37 cellular contexts compared by ENCODE assay signal in the genomic region with DNA sequence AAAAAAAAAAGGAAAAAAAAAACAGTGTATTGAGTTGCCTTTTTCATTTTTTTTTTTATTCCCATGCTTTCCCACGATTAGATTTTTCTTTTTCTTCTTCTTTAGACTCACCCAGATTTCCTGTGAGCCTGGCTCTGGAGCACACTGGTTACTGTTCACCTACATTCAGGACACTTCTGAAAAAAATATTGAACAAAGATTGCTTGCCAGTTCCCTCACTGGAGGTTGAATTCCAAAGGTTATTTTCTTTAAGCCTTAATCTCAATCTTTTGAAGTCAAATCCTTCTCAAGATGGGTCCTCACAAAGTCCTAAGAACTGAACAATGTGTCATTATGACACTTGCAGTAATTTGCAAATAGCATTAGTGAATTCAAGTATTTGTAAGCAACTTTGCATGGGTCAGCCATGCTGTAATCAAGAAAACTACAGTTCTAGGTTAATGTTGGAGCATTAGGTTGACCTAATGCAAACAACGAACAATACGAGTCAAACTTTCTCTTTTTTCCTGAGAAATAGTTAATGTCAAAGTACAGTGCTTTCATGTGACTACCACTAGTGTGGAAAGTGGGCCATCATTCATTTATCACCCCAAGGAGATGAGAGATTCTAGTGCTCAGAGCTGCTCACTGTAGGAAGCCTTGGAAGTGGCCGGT.
"Had no signal": no experiment of that assay in that cellular context is flagged by ENCODE, and none has a peak within 500 bp of the region (broad histone marks: within the 10 kb centered on the region; RNA-seq: fewer than 3 reads in every experiment).

No MANE protein-coding gene starts in this region.

- H3K4me2 ChIP-seq: KMS-11, SK-N-SH had no signal

- H3K4me3 ChIP-seq: body of pancreas, breast epithelium, Peyer's patch, SJSA1 had no signal

- H3K9ac ChIP-seq: KMS-11, SK-N-SH had no signal

- DNase-seq: activated CD4-positive, alpha-beta memory T cell treated with anti-CD3 and anti-CD28 coated beads, Interleukin-2, amount 10 ng/mL, durations not matched to agents 7 days and 5 days; activated CD4-positive, alpha-beta T cell treated with anti-CD3 and anti-CD28 coated beads for 1 hour; activated CD4-positive, alpha-beta T cell treated with anti-CD3 and anti-CD28 coated beads for 48 hours; activated CD4-positive, CD25-positive, alpha-beta regulatory T cell; activated CD8-positive, alpha-beta memory T cell treated with anti-CD3 and anti-CD28 coated beads for 24 hours; activated CD8-positive, alpha-beta memory T cell treated with anti-CD3 and anti-CD28 coated beads, Interleukin-2, amount 10 ng/mL, durations not matched to agents 7 days and 5 days; activated CD8-positive, alpha-beta memory T cell treated with anti-CD3 and anti-CD28 coated beads, Interleukin-2, amount 50 U/mL, for 48 hours; activated gamma-delta T cell treated with Interleukin-2 at 50 U/mL for 16 hours; activated naive CD4-positive, alpha-beta T cell treated with anti-CD3 and anti-CD28 coated beads, Interleukin-2, amount 10 ng/mL, durations not matched to agents 7 days and 5 days; activated naive CD8-positive, alpha-beta T cell treated with anti-CD3 and anti-CD28 coated beads for 36 hours; amygdala; body of pancreas; MM.1S; MV-4-11; NCI-H1092; NCI-H1436 treated with DMSO at 0.1 percent for 48 hours; NCI-H1694 treated with DMSO at 0.1 percent for 48 hours; NCI-H2029 treated with DMSO at 0.1 percent for 48 hours; NCI-H2107; NCI-H2171; NCI-H510A; NCI-H526; NCI-H748 treated with DMSO at 0.1 percent for 48 hours; NK-92 treated with Interleukin-12 subunit alpha and Interleukin-12 subunit beta, amount 100 ng/mL, for 24 hours; PC-3; Peyer's patch; RPMI8226; SHP77 treated with DMSO at 0.1 percent for 48 hours; SK-N-SH; T-helper 9 cell had no signal

- H3K27me3 Mint-ChIP-seq: activated CD4-positive, alpha-beta memory T cell treated with anti-CD3 and anti-CD28 coated beads, Interleukin-2, amount 10 ng/mL, durations not matched to agents 7 days and 5 days; activated CD8-positive, alpha-beta memory T cell treated with anti-CD3 and anti-CD28 coated beads, Interleukin-2, amount 10 ng/mL, durations not matched to agents 7 days and 5 days; activated naive CD4-positive, alpha-beta T cell treated with anti-CD3 and anti-CD28 coated beads, Interleukin-2, amount 10 ng/mL, durations not matched to agents 7 days and 5 days; activated naive CD8-positive, alpha-beta T cell treated with anti-CD3 and anti-CD28 coated beads for 36 hours had no signal

- H3K4me1 ChIP-seq: body of pancreas, breast epithelium, Peyer's patch, SJSA1 had no signal

- H3K27ac Mint-ChIP-seq: activated CD4-positive, alpha-beta memory T cell treated with anti-CD3 and anti-CD28 coated beads, Interleukin-2, amount 10 ng/mL, durations not matched to agents 7 days and 5 days; activated CD8-positive, alpha-beta memory T cell treated with anti-CD3 and anti-CD28 coated beads, Interleukin-2, amount 10 ng/mL, durations not matched to agents 7 days and 5 days; activated naive CD4-positive, alpha-beta T cell treated with anti-CD3 and anti-CD28 coated beads, Interleukin-2, amount 10 ng/mL, durations not matched to agents 7 days and 5 days; activated naive CD8-positive, alpha-beta T cell treated with anti-CD3 and anti-CD28 coated beads for 36 hours; activated T-helper 2 cell treated with anti-CD3 and anti-CD28 coated beads, Interferon-gamma antibody, Interleukin-2, Interleukin-4, amounts not matched to agents 10 μg/mL and 5 μg/mL and 100 μg/mL, durations not matched to agents 14 hours and 24 hours and 36 hours; T-helper 1 cell treated with Interleukin-12 subunit alpha and Interleukin-12 subunit beta and Interleukin-4 antibody, amounts not matched to agents 30 μg/mL and 1 μg/mL, for 36 hours had no signal

- H3K36me3 ChIP-seq: breast epithelium, Peyer's patch, SJSA1 had no signal

- H3K27me3 ChIP-seq: body of pancreas, breast epithelium, Peyer's patch, SJSA1 had no signal

- ATAC-seq: activated CD8-positive, alpha-beta memory T cell treated with anti-CD3 and anti-CD28 coated beads, Interleukin-2, amount 10 ng/mL, durations not matched to agents 7 days and 5 days; body of pancreas; PC-3 had no signal

- H3K4me3 Mint-ChIP-seq: activated CD4-positive, alpha-beta memory T cell treated with anti-CD3 and anti-CD28 coated beads, Interleukin-2, amount 10 ng/mL, durations not matched to agents 7 days and 5 days; activated CD8-positive, alpha-beta memory T cell treated with anti-CD3 and anti-CD28 coated beads, Interleukin-2, amount 10 ng/mL, durations not matched to agents 7 days and 5 days; activated naive CD4-positive, alpha-beta T cell treated with anti-CD3 and anti-CD28 coated beads, Interleukin-2, amount 10 ng/mL, durations not matched to agents 7 days and 5 days; activated naive CD8-positive, alpha-beta T cell treated with anti-CD3 and anti-CD28 coated beads for 36 hours; T-helper 1 cell treated with Interleukin-12 subunit alpha and Interleukin-12 subunit beta and Interleukin-4 antibody, amounts not matched to agents 30 μg/mL and 1 μg/mL, for 36 hours had no signal

- FAIRE-seq: astrocyte had no signal

- H3K27ac ChIP-seq: body of pancreas, breast epithelium, KMS-11, Peyer's patch, SJSA1, VCaP had no signal

- H3K9me3 ChIP-seq: body of pancreas, breast epithelium, Peyer's patch, SJSA1, SK-N-SH had no signal
